ENCODE assay signal across 22 cellular contexts in the genomic region with DNA sequence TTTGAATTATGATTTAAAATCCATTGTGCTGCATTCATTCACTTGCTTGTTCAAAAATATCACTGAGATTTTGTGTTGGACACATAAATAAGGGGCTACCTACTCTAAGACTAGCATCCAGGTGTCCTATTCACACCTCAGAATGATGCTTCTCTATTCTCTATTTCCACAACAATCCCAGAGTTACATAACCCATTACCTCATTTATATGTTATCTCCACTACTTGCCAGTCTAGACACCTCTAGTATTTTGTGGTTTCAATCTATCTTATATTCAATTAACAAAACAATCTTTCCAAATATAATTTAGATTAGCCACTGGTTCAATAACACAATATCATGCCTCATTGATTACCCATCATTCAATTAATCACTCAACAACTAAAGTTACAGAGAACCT.
"Had no signal": no experiment of that assay in that cellular context is flagged by ENCODE, and none has a peak within 500 bp of the region (broad histone marks: within the 10 kb centered on the region; RNA-seq: fewer than 3 reads in every experiment).

No MANE protein-coding gene starts in this region.

- H3K36me3 Mint-ChIP-seq: immature natural killer cell, mesothelial cell of epicardium had no signal

- H3K27ac ChIP-seq: coronary artery, dorsolateral prefrontal cortex, esophagus muscularis mucosa, foreskin keratinocyte, gastroesophageal sphincter, heart left ventricle, hepatocyte, left lung, lower lobe of right lung had no signal

- H3K4me1 Mint-ChIP-seq: immature natural killer cell had no signal

- H3K4me1 ChIP-seq: esophagus muscularis mucosa, foreskin keratinocyte, gastroesophageal sphincter, heart left ventricle, left lung, lower lobe of right lung had no signal

- ATAC-seq: foreskin keratinocyte, gastroesophageal sphincter, heart left ventricle, left colon, left lung, left ventricle myocardium superior, lower lobe of right lung, mucosa of descending colon had no signal

- H3K27ac Mint-ChIP-seq: immature natural killer cell, mesothelial cell of epicardium had no signal

- H3K27me3 ChIP-seq: dorsolateral prefrontal cortex, esophagus muscularis mucosa, foreskin keratinocyte, gastroesophageal sphincter, heart left ventricle, hepatocyte, left lung had no signal

- H3K4me3 Mint-ChIP-seq: immature natural killer cell, mesothelial cell of epicardium had no signal

- DNase-seq: dermis blood vessel endothelial cell; dorsolateral prefrontal cortex; effector CD4-positive, alpha-beta T cell; effector memory CD4-positive, alpha-beta T cell; foreskin keratinocyte; heart left ventricle; hypothalamus; immature natural killer cell; islet precursor cell; kidney; kidney glomerular epithelial cell; left colon; left lung; left ventricle myocardium superior; lower lobe of right lung; mesenchymal stem cell; mucosa of descending colon had no signal

- H3K9me3 ChIP-seq: esophagus muscularis mucosa, left lung, lower lobe of right lung, mucosa of descending colon had no signal

- H3K36me3 ChIP-seq: esophagus muscularis mucosa, gastroesophageal sphincter, heart left ventricle, left lung, lower lobe of right lung had no signal

- H3K4me3 ChIP-seq: coronary artery, dorsolateral prefrontal cortex, esophagus muscularis mucosa, gastroesophageal sphincter, heart left ventricle, hepatocyte, left lung, lower lobe of right lung, mucosa of descending colon had no signal
